Comparison of ENCODE assay signal across 28 cellular contexts in genomic region chr13:111927181-111927540, GRCh38.
"Had no signal": no experiment of that assay in that cellular context is flagged by ENCODE, and none has a peak within 500 bp of the region (broad histone marks: within the 10 kb centered on the region; RNA-seq: fewer than 3 reads in every experiment).

No MANE protein-coding gene starts in this region.

- DNase-seq: central memory CD4-positive, alpha-beta T cell; colonic mucosa; dermis blood vessel endothelial cell; effector memory CD4-positive, alpha-beta T cell; erythroblast; esophagus squamous epithelium; foreskin melanocyte; glutamatergic neuron; heart right ventricle; hippocampal formation; kidney glomerular epithelial cell; left colon; left ventricle myocardium superior; naive thymus-derived CD4-positive, alpha-beta T cell; stimulated activated CD4-positive, alpha-beta T cell treated with anti-CD3 and anti-CD28 coated beads, Interleukin-4, amount 100 ng/mL, for 4 hours; stimulated activated naive B cell treated with anti-CD40 and anti-IgM and Interleukin-4, amounts not matched to agents 10 μg/mL and 1 μg/mL and 100 μg/mL, for 72 hours; thyroid gland; trophoblast cell had no signal

- H3K27ac ChIP-seq: colonic mucosa, esophagus squamous epithelium, heart right ventricle, neural progenitor cell, parathyroid adenoma, prostate gland, right atrium auricular region, thyroid gland had no signal

- H3K36me3 ChIP-seq: colonic mucosa, esophagus squamous epithelium, heart right ventricle, neural progenitor cell, prostate gland, right atrium auricular region, thyroid gland had no signal

- H3K4me1 ChIP-seq: colonic mucosa, esophagus squamous epithelium, heart right ventricle, neural progenitor cell, parathyroid adenoma, prostate gland, right atrium auricular region, thyroid gland had no signal

- H3K36me3 Mint-ChIP-seq: memory B cell; mesothelial cell of epicardium; naive thymus-derived CD4-positive, alpha-beta T cell; neural progenitor cell; stimulated activated naive B cell treated with anti-CD40 and anti-IgM and Interleukin-4, amounts not matched to agents 10 μg/mL and 1 μg/mL and 100 μg/mL, for 72 hours had no signal

- H3K27ac Mint-ChIP-seq: memory B cell; mesothelial cell of epicardium; nephron; neural progenitor cell; stimulated activated naive B cell treated with anti-CD40 and anti-IgM and Interleukin-4, amounts not matched to agents 10 μg/mL and 1 μg/mL and 100 μg/mL, for 72 hours; stimulated activated naive CD8-positive, alpha-beta T cell treated with anti-CD3 and anti-CD28 coated beads, Interleukin-15, Interleukin-2, amounts not matched to agents 100 ng/mL and 50 ng/mL, for 24 hours had no signal

- H3K9me3 ChIP-seq: colonic mucosa, prostate gland, thyroid gland had no signal

- ATAC-seq: heart right ventricle; left colon; left ventricle myocardium superior; naive thymus-derived CD4-positive, alpha-beta T cell; sciatic nerve; stimulated activated naive B cell treated with anti-CD40 and anti-IgM and Interleukin-4, amounts not matched to agents 10 μg/mL and 1 μg/mL and 100 μg/mL, for 72 hours had no signal

- H3K4me3 Mint-ChIP-seq: memory B cell; mesothelial cell of epicardium; naive thymus-derived CD4-positive, alpha-beta T cell; nephron; neural progenitor cell; stimulated activated naive B cell treated with anti-CD40 and anti-IgM and Interleukin-4, amounts not matched to agents 10 μg/mL and 1 μg/mL and 100 μg/mL, for 72 hours; stimulated activated naive CD8-positive, alpha-beta T cell treated with anti-CD3 and anti-CD28 coated beads, Interleukin-15, Interleukin-2, amounts not matched to agents 100 ng/mL and 50 ng/mL, for 24 hours had no signal

- H3K4me3 ChIP-seq: colonic mucosa, esophagus squamous epithelium, heart right ventricle, lung, neural progenitor cell, prostate gland, right atrium auricular region, thyroid gland had no signal

- H3K27me3 ChIP-seq: colonic mucosa, neural progenitor cell, right atrium auricular region, thyroid gland had no signal

- H3K4me1 Mint-ChIP-seq: memory B cell; mesothelial cell of epicardium; naive thymus-derived CD4-positive, alpha-beta T cell; nephron; stimulated activated naive B cell treated with anti-CD40 and anti-IgM and Interleukin-4, amounts not matched to agents 10 μg/mL and 1 μg/mL and 100 μg/mL, for 72 hours had no signal
